ENCODE assay signal across 1 cellular context in genomic region chr9:137267933-137268355, GRCh38.
TF ChIP-seq lines count a peak whose summit lies in the region.

No MANE protein-coding gene starts in this region.

TF ChIP-seq in GM23338, 12 proteins besides CTCF, POLR2A, EP300 and RAD21 (continued from another document):
- no peak for TF ChIP-seq ZNF462 (CRISPR knock-in tag; IDR thresholded peaks at IDR 0.05)
- TF ChIP-seq CREB1 (CRISPR knock-in tag; IDR thresholded peaks at IDR 0.05; ENCODE audit: low read depth): no peak
- TF ChIP-seq REST (IDR thresholded peaks at IDR 0.05; ENCODE audit: unreplicated experiment): no peak
- no peak for TF ChIP-seq NANOG (IDR thresholded peaks at IDR 0.05; ENCODE audit: borderline replicate concordance)
